ENCODE assay signal across 15 cellular contexts in the genomic region with DNA sequence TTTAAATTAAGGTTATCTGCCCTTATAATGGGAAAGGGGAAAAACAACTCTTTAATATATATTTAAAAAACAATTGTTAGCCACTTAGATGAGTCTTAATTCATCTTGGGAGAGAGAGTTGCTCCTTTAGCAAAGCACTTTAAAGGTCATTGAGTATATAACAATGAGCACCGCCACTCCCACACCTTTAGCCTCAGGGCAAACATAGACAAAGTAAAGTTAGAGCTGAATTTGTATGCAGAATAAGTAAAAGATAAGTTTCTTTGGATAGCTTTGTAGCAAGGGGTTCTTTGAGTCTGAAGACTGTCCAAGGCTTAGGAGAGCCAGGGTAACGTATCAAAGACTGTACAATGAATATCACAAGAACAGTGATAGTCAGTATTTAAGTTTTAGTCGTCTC.
A peak's percentile ranks its signal among the peaks of the same experiment; 100 is the strongest.
DNase-seq lines count a peak whose midpoint lies in the region; ATAC-seq and TF ChIP-seq lines count a peak whose summit lies in the region.
"Had no signal": no experiment of that assay in that cellular context is flagged by ENCODE, and none has a peak within 500 bp of the region (broad histone marks: within the 10 kb centered on the region; RNA-seq: fewer than 3 reads in every experiment).

No MANE protein-coding gene starts in this region.

- H3K9ac ChIP-seq in endodermal cell (ENCODE audit: extremely low read depth, low read length, poor library complexity, severe bottlenecking): no peak overlapping the region
- H3K9ac ChIP-seq: GM23248 had no signal

- DNase-seq in ELF-1 (ENCODE audit: low read depth, low spot score): peak; percentile 11
- peak; percentile 10 for DNase-seq in NCI-H69 (lab: John Stamatoyannopoulos, UW)
- peak; percentile 47 for DNase-seq in endodermal cell
- no peak for DNase-seq in osteocyte (ENCODE audit: extremely low spot score, unreplicated experiment)
- DNase-seq in KG1 (lab: John Stamatoyannopoulos, UW): no peak
- DNase-seq: CD8-positive, alpha-beta T cell; COR-L47; DND-41; GF-D8; GM23248; H7 had no signal

- H3K36me3 Mint-ChIP-seq in endodermal cell (ENCODE audit: low read depth) (peaks cover 5% of the 10 kb centered on the region), osteocyte (ENCODE audit: unreplicated experiment) (no peaks in the 10 kb centered on the region)
- H3K36me3 Mint-ChIP-seq: CD14-positive monocyte; CD8-positive, alpha-beta T cell had no signal

- H3K4me3 Mint-ChIP-seq in endodermal cell: no peak overlapping the region
- no peak overlapping the region for H3K4me3 Mint-ChIP-seq in osteocyte (ENCODE audit: unreplicated experiment)
- H3K4me3 Mint-ChIP-seq: CD14-positive monocyte; CD8-positive, alpha-beta T cell had no signal

- H3K9me3 ChIP-seq in endodermal cell (ENCODE audit: control insufficient read depth, low read length): peaks cover 10% of the 10 kb centered on the region

- no peak overlapping the region for H3K4me3 ChIP-seq in endodermal cell (ENCODE audit: low read length)
- H3K4me3 ChIP-seq in urinary bladder (ENCODE audit: low read depth, low read length): no peak overlapping the region
- H3K4me3 ChIP-seq: GM23248 had no signal

- no peaks in the 10 kb centered on the region for H3K27me3 ChIP-seq in endodermal cell (ENCODE audit: control insufficient read depth, insufficient read depth, low read length, poor library complexity, severe bottlenecking)

- H3K27ac Mint-ChIP-seq in endodermal cell (peak overlapping the region; percentile 12), osteocyte (ENCODE audit: unreplicated experiment) (no peak overlapping the region)
- H3K27ac Mint-ChIP-seq: CD14-positive monocyte; CD8-positive, alpha-beta T cell had no signal

- H3K4me1 Mint-ChIP-seq in endodermal cell: peaks cover 18% of the 10 kb centered on the region
- no peaks in the 10 kb centered on the region for H3K4me1 Mint-ChIP-seq in osteocyte (ENCODE audit: unreplicated experiment)
- H3K4me1 Mint-ChIP-seq: CD14-positive monocyte had no signal

- H3K9me3 Mint-ChIP-seq in endodermal cell (peaks cover 12% of the 10 kb centered on the region), osteocyte (ENCODE audit: unreplicated experiment) (no peaks in the 10 kb centered on the region)

- no peak for TF ChIP-seq CTCF in endodermal cell (conservative IDR thresholded peaks at IDR 0.05)
- TF ChIP-seq CTCF in osteocyte (IDR thresholded peaks at IDR 0.05): no peak

- H3K4me1 ChIP-seq in endodermal cell (ENCODE audit: control insufficient read depth, insufficient read depth, low read length) (no peaks in the 10 kb centered on the region), urinary bladder (ENCODE audit: insufficient read depth) (no peaks in the 10 kb centered on the region)

- no peaks in the 10 kb centered on the region for H3K36me3 ChIP-seq in endodermal cell (ENCODE audit: control insufficient read depth, insufficient read depth, low read length)
- H3K36me3 ChIP-seq in urinary bladder (ENCODE audit: insufficient read depth): no peaks in the 10 kb centered on the region

- H3K27me3 Mint-ChIP-seq in endodermal cell (ENCODE audit: insufficient read depth) (no peaks in the 10 kb centered on the region), osteocyte (ENCODE audit: unreplicated experiment) (no peaks in the 10 kb centered on the region)

- ATAC-seq in GM18909 (IDR thresholded peaks at IDR 0.05; ENCODE audit: poor library complexity, unreplicated experiment): no peak
- ATAC-seq: CD8-positive, alpha-beta T cell; HepG2 had no signal

- WGBS in endodermal cell (ENCODE audit: insufficient coverage in 1 of 2, insufficient read length in 1 of 2), 2 experiments: 60 to 72% methylated on average over 1 to 3 of the region's 3 CpGs
- WGBS in urinary bladder: 78% methylated on average over 3 of the region's 3 CpGs

- H3K27ac ChIP-seq in endodermal cell (ENCODE audit: low read depth, low read length) (no peak overlapping the region), urinary bladder (ENCODE audit: low read depth) (peak overlapping the region; percentile 23)
- H3K27ac ChIP-seq: GM23248 had no signal

Comparison
In these comparisons a context has a peak if more than half of its experiments do, and no peak if none do; other contexts are left out.
1. DNase-seq: peak in ELF-1 (single experiment), NCI-H69 (single experiment) and endodermal cell (single experiment); none in osteocyte (single experiment) and KG1 (single experiment).